11 cellular contexts compared by ENCODE assay signal in genomic region chr11:68495872-68496271, GRCh38.
"Had no signal": no experiment of that assay in that cellular context is flagged by ENCODE, and none has a peak within 500 bp of the region (broad histone marks: within the 10 kb centered on the region; RNA-seq: fewer than 3 reads in every experiment).

No MANE protein-coding gene starts in this region.

- H3K4me3 ChIP-seq: heart left ventricle, neural progenitor cell, upper lobe of left lung had no signal

- ATAC-seq: foreskin keratinocyte; left lobe of liver; SK-N-SH treated with all-trans-retinoic acid at 6 μM for 48 hours; stimulated activated memory B cell treated with anti-CD40 and anti-IgM and Interleukin-4, amounts not matched to agents 10 μg/mL and 1 μg/mL and 100 μg/mL, for 72 hours had no signal

- H3K27ac Mint-ChIP-seq: neural progenitor cell; stimulated activated memory B cell treated with anti-CD40 and anti-IgM and Interleukin-4, amounts not matched to agents 10 μg/mL and 1 μg/mL and 100 μg/mL, for 72 hours; T-helper 1 cell treated with Interleukin-12 subunit alpha and Interleukin-12 subunit beta and Interleukin-4 antibody, amounts not matched to agents 30 μg/mL and 1 μg/mL, for 36 hours had no signal

- H3K9me3 Mint-ChIP-seq: stimulated activated memory B cell treated with anti-CD40 and anti-IgM and Interleukin-4, amounts not matched to agents 10 μg/mL and 1 μg/mL and 100 μg/mL, for 72 hours; T-helper 1 cell treated with Interleukin-12 subunit alpha and Interleukin-12 subunit beta and Interleukin-4 antibody, amounts not matched to agents 30 μg/mL and 1 μg/mL, for 36 hours had no signal

- H3K36me3 ChIP-seq: heart left ventricle, neural progenitor cell, upper lobe of left lung had no signal

- H3K4me2 ChIP-seq: neural progenitor cell had no signal

- H3K9me3 ChIP-seq: heart left ventricle, upper lobe of left lung had no signal

- H3K27me3 Mint-ChIP-seq: stimulated activated memory B cell treated with anti-CD40 and anti-IgM and Interleukin-4, amounts not matched to agents 10 μg/mL and 1 μg/mL and 100 μg/mL, for 72 hours had no signal

- H3K27ac ChIP-seq: foreskin keratinocyte, heart left ventricle, neural progenitor cell, parathyroid adenoma, upper lobe of left lung had no signal

- H3K4me3 Mint-ChIP-seq: neural progenitor cell; stimulated activated memory B cell treated with anti-CD40 and anti-IgM and Interleukin-4, amounts not matched to agents 10 μg/mL and 1 μg/mL and 100 μg/mL, for 72 hours; T-helper 1 cell treated with Interleukin-12 subunit alpha and Interleukin-12 subunit beta and Interleukin-4 antibody, amounts not matched to agents 30 μg/mL and 1 μg/mL, for 36 hours had no signal

- H3K27me3 ChIP-seq: foreskin keratinocyte, heart left ventricle, neural progenitor cell, upper lobe of left lung had no signal

- H2AFZ ChIP-seq: neural progenitor cell, parathyroid adenoma had no signal

- DNase-seq: activated effector memory CD4-positive, alpha-beta T cell treated with anti-CD3 and anti-CD28 coated beads, Interleukin-2, amount 50 U/mL, for 16 hours; foreskin keratinocyte; heart left ventricle; mesendoderm; upper lobe of left lung had no signal
